ENCODE assay signal across 7 cellular contexts in genomic region chr18:28240626-28241025, GRCh38.
DNase-seq lines count a peak whose midpoint lies in the region; ATAC-seq and TF ChIP-seq lines count a peak whose summit lies in the region.
"Not testable (repeated sequence)": the region's sequence is repeated elsewhere in the genome, so short reads cannot be mapped to it uniquely, and the experiment has no call there.

No MANE protein-coding gene starts in this region.

- not testable (repeated sequence) for H3K4ac ChIP-seq in neuronal stem cell (ENCODE audit: low read length)

- H2BK15ac ChIP-seq in neuronal stem cell (ENCODE audit: low read length): not testable (repeated sequence)

- not testable (repeated sequence) for H3K79me2 ChIP-seq in GM23338 (replicated peaks; ENCODE audit: insufficient read depth)

- H3K4me3 ChIP-seq in GM23338: peak overlapping the region; percentile 41
- H3K4me3 ChIP-seq in HUES64 (ENCODE audit: low read length): peak overlapping the region; percentile 31
- H3K4me3 ChIP-seq in fibroblast of villous mesenchyme (ENCODE audit: low read depth, low read length): peak overlapping the region; percentile 29
- peak overlapping the region; percentile 25; the same call in 1 of the 2 replicates for H3K4me3 ChIP-seq in iPS-18c (ENCODE audit: insufficient read depth, low read depth, low read length)
- not testable (repeated sequence) for H3K4me3 ChIP-seq in neuronal stem cell (ENCODE audit: low read length in 2 of 2)

- not testable (repeated sequence) for H4K20me1 ChIP-seq in GM23338 (replicated peaks; ENCODE audit: insufficient read depth)

- H2AK5ac ChIP-seq in neuronal stem cell (ENCODE audit: low read depth, low read length): not testable (repeated sequence)

- not testable (repeated sequence) for H4K8ac ChIP-seq in neuronal stem cell (ENCODE audit: low read depth, low read length)

- not testable (repeated sequence) for H3K27me3 ChIP-seq in GM23338 (ENCODE audit: insufficient read depth); HUES64 (ENCODE audit: insufficient read depth, low read length); neuronal stem cell (ENCODE audit: control insufficient read depth in 3 of 3, insufficient read depth in 3 of 3, low read depth in 1 of 3, low read length in 3 of 3)

- H3K4me1 Mint-ChIP-seq in GM23338, T-helper 17 cell: not testable (repeated sequence)

- H3K9ac ChIP-seq in HUES64 (ENCODE audit: low read depth, low read length): peak overlapping the region; percentile 66; the same call in 1 of the 2 replicates
- H3K9ac ChIP-seq in neuronal stem cell (ENCODE audit: low read depth, low read length, poor library complexity): not testable (repeated sequence)

- H3K4me2 ChIP-seq in GM23338: peak overlapping the region; percentile 45; the same call in 1 of the 2 replicates
- not testable (repeated sequence) for H3K4me2 ChIP-seq in neuronal stem cell (ENCODE audit: insufficient read depth, low read length, poor library complexity, severe bottlenecking)

- not testable (repeated sequence) for H3K36me3 ChIP-seq in GM23338 (ENCODE audit: insufficient read depth); HUES64 (ENCODE audit: insufficient read depth, low read length); neuronal stem cell (replicated peaks in 1 of 2; ENCODE audit: control insufficient read depth in 2 of 2, insufficient read depth in 2 of 2, low read length in 2 of 2)

- H3K9me2 ChIP-seq in GM23338 (ENCODE audit: insufficient read depth): not testable (repeated sequence)

- not testable (repeated sequence) for TF ChIP-seq CTCF in GM23338 (conservative IDR thresholded peaks at IDR 0.05; ENCODE audit: low read depth in 2 of 2); fibroblast of villous mesenchyme (IDR thresholded peaks at IDR 0.05; ENCODE audit: insufficient read depth, low read depth, low read length)

- H3K18ac ChIP-seq in neuronal stem cell (ENCODE audit: low read length): not testable (repeated sequence)

- H3K9me3 Mint-ChIP-seq in GM23338: peaks cover 19% of the 10 kb centered on the region; the same call in 2 of the 3 replicates

- not testable (repeated sequence) for H2BK120ac ChIP-seq in neuronal stem cell (ENCODE audit: low read depth, low read length)

- not testable (repeated sequence) for H3K23ac ChIP-seq in neuronal stem cell (ENCODE audit: low read depth, low read length, poor library complexity)

- DNase-seq in GM23338 (ENCODE audit: low spot score) (peak; percentile 27), activated gamma-delta T cell treated with Interleukin-2 at 50 U/mL for 16 hours (peak; percentile 9), fibroblast of villous mesenchyme (ENCODE audit: low read depth) (peak; percentile 1)
- DNase-seq in T-helper 17 cell; neuronal stem cell (ENCODE audit: low spot score): not testable (repeated sequence)

- not testable (repeated sequence) for H2BK5ac ChIP-seq in neuronal stem cell (ENCODE audit: low read length)

- not testable (repeated sequence) for H3K79me1 ChIP-seq in neuronal stem cell (ENCODE audit: low read depth, low read length)

- not testable (repeated sequence) for H3K36me3 Mint-ChIP-seq in GM23338 (ENCODE audit: low read depth); T-helper 17 cell (ENCODE audit: low read depth)

- H3F3A ChIP-seq in GM23338 (replicated peaks; ENCODE audit: low read depth): not testable (repeated sequence)

- H3K4me1 ChIP-seq in GM23338 (ENCODE audit: insufficient read depth); HUES64 (ENCODE audit: insufficient read depth, low read length); neuronal stem cell (ENCODE audit: control insufficient read depth in 2 of 2, insufficient read depth in 1 of 2, low read depth in 1 of 2, low read length in 2 of 2): not testable (repeated sequence)

- 59% methylated on average over 16 of the region's 16 CpGs for WGBS in HUES64
- WGBS in neuronal stem cell (ENCODE audit: extremely low coverage in 2 of 2, insufficient read length in 2 of 2, insufficient replicate concordance in 1 of 2), 2 donors: no CpG with 5 or more reads among the region's 16 CpGs

- H2AFZ ChIP-seq in GM23338: not testable (repeated sequence)
- peak overlapping the region; percentile 49 for H2AFZ ChIP-seq in neuronal stem cell (ENCODE audit: low read length)

- H3K27ac ChIP-seq in GM23338 (ENCODE audit: low read depth); HUES64 (ENCODE audit: low read depth, low read length); neuronal stem cell (replicated peaks; ENCODE audit: low read length): not testable (repeated sequence)

- H3K27me3 Mint-ChIP-seq in GM23338 (ENCODE audit: insufficient read depth, low read depth, poor library complexity); T-helper 17 cell: not testable (repeated sequence)

- not testable (repeated sequence) for H3K9me3 ChIP-seq in HUES64 (ENCODE audit: insufficient read depth, low read depth, low read length); T-helper 17 cell (ENCODE audit: control insufficient read depth, low read length, poor library complexity, severe bottlenecking); iPS-18c (ENCODE audit: control insufficient read depth, insufficient read depth, low read length); neuronal stem cell (replicated peaks in 1 of 2; ENCODE audit: control insufficient read depth in 2 of 2, insufficient read depth in 1 of 2, low read depth in 1 of 2, low read length in 2 of 2)

- H2BK12ac ChIP-seq in neuronal stem cell (ENCODE audit: low read length): not testable (repeated sequence)

- H3K4me3 Mint-ChIP-seq in GM23338 (peak overlapping the region; percentile 39; the same call in 1 of the 3 replicates), T-helper 17 cell (peak overlapping the region; percentile 80)

- not testable (repeated sequence) for ATAC-seq in GM23338, T-helper 17 cell

- not testable (repeated sequence) for H3K14ac ChIP-seq in neuronal stem cell (ENCODE audit: low read length)

- H3K27ac Mint-ChIP-seq in GM23338: peak overlapping the region; percentile 90
- not testable (repeated sequence) for H3K27ac Mint-ChIP-seq in T-helper 17 cell

- H4K91ac ChIP-seq in neuronal stem cell (ENCODE audit: low read depth, low read length, poor library complexity): not testable (repeated sequence)
